Comparison of ENCODE assay signal across 8 cellular contexts in genomic region chr12:91577586-91578539, GRCh38.
DNase-seq lines count a peak whose midpoint lies in the region; ATAC-seq and TF ChIP-seq lines count a peak whose summit lies in the region.

No MANE protein-coding gene starts in this region.

- H3K4me1 ChIP-seq in breast epithelium: no peaks in the 10 kb centered on the region
- no peaks in the 10 kb centered on the region for H3K4me1 ChIP-seq in transverse colon

- peak overlapping the region; percentile 35 for H3K4me3 Mint-ChIP-seq in activated CD4-positive, alpha-beta T cell treated with anti-CD3 and anti-CD28 coated beads for 36 hours

- CTCF ChIA-PET in activated CD4-positive, alpha-beta T cell treated with anti-CD3 and anti-CD28 coated beads for 36 hours (lab: Charles Lee): interaction anchor here (0.7 to 2.2 kb wide), 11 partner anchors 9 to 299 kb away, joined by 3 to 14 read pairs (median 4); no protein-coding TSS in a partner anchor

- ATAC-seq in activated CD4-positive, alpha-beta T cell treated with anti-CD3 and anti-CD28 coated beads for 36 hours: peak; percentile 47
- ATAC-seq in HG02610 (IDR thresholded peaks at IDR 0.05; ENCODE audit: unreplicated experiment): peak; percentile 59

- TF ChIP-seq POLR2A in breast epithelium (IDR thresholded peaks at IDR 0.05) (no peak), transverse colon (IDR thresholded peaks at IDR 0.05) (no peak)

- in situ Hi-C loops in transverse colon (cut with MboI; ENCODE audit: low pct_ligation_motif_present in 1 of 4, low pct_unique_long_range_greater_than_20kb in 1 of 4, low sequenced_read_pairs in 3 of 4): no loop called here

- intact Hi-C loops in activated CD4-positive, alpha-beta T cell treated with anti-CD3 and anti-CD28 coated beads for 36 hours (cut with DNase I, micrococcal nuclease): loop anchor here (2.0 to 5.0 kb wide), 5 partner anchors 196 to 1074 kb away; no protein-coding TSS in a partner anchor
- intact Hi-C loops in breast epithelium (cut with DNase I; ENCODE audit: low total_unique reads): no loop called here
- intact Hi-C loops in transverse colon (cut with DNase I; ENCODE audit: low total_unique reads): no loop called here

- H3K27ac ChIP-seq in breast epithelium (no peak overlapping the region), transverse colon (peak overlapping the region in 2 of 4 donors; percentile 13 to 39)

- no peaks in the 10 kb centered on the region for H3K9me3 Mint-ChIP-seq in activated CD4-positive, alpha-beta T cell treated with anti-CD3 and anti-CD28 coated beads for 36 hours (ENCODE audit: low read depth)

- H3K36me3 Mint-ChIP-seq in activated CD4-positive, alpha-beta T cell treated with anti-CD3 and anti-CD28 coated beads for 36 hours (ENCODE audit: low read depth): no peaks in the 10 kb centered on the region

- H3K4me3 ChIP-seq in breast epithelium (peak overlapping the region in 2 of 3 donors; percentile 1 to 50), transverse colon (peak overlapping the region in 2 of 4 donors; percentile 20 to 27)

- peak in 2 of 3 donors; percentile 66 to 70 for TF ChIP-seq CTCF in breast epithelium (IDR thresholded peaks at IDR 0.05)
- peak; percentile 68 to 76 (median 73) for TF ChIP-seq CTCF in transverse colon (IDR thresholded peaks at IDR 0.05)

- H3K27me3 ChIP-seq in breast epithelium: no peaks in the 10 kb centered on the region
- no peaks in the 10 kb centered on the region for H3K27me3 ChIP-seq in transverse colon

- TF ChIP-seq EP300 in transverse colon (IDR thresholded peaks at IDR 0.05; ENCODE audit: low read depth): no peak

- no peaks in the 10 kb centered on the region for H3K36me3 ChIP-seq in breast epithelium
- no peaks in the 10 kb centered on the region for H3K36me3 ChIP-seq in transverse colon

- POLR2A ChIA-PET in activated CD4-positive, alpha-beta T cell treated with anti-CD3 and anti-CD28 coated beads for 36 hours (lab: Charles Lee): no interaction called here

- 9 to 24% methylated on average over 7 of the region's 7 CpGs for WGBS in transverse colon (ENCODE audit: low coverage in 1 of 2), 2 donors

- no peak for DNase-seq in activated CD4-positive, alpha-beta T cell treated with anti-CD3 and anti-CD28 coated beads for 36 hours
- DNase-seq in activated CD4-positive, alpha-beta T cell treated with anti-CD3 and anti-CD28 coated beads for 1 hour: no peak
- DNase-seq in NCI-H748 (lab: John Stamatoyannopoulos, UW; ENCODE audit: unreplicated experiment): peak; percentile 48
- no peak for DNase-seq in breast epithelium (ENCODE audit: low spot score in 2 of 2)
- DNase-seq in kidney glomerular epithelial cell (lab: John Stamatoyannopoulos, UW): peak; percentile 30
- no peak for DNase-seq in transverse colon
- no peak for DNase-seq in effector CD8-positive, alpha-beta T cell (lab: John Stamatoyannopoulos, UW)

- peaks cover 8% of the 10 kb centered on the region for H3K4me1 Mint-ChIP-seq in activated CD4-positive, alpha-beta T cell treated with anti-CD3 and anti-CD28 coated beads for 36 hours

- H3K9me3 ChIP-seq in breast epithelium (no peaks in the 10 kb centered on the region), transverse colon (no peaks in the 10 kb centered on the region)

- H3K27me3 Mint-ChIP-seq in activated CD4-positive, alpha-beta T cell treated with anti-CD3 and anti-CD28 coated beads for 36 hours: no peaks in the 10 kb centered on the region

- H3K27ac Mint-ChIP-seq in activated CD4-positive, alpha-beta T cell treated with anti-CD3 and anti-CD28 coated beads for 36 hours: peak overlapping the region; percentile 32

Comparison
In these comparisons a context has a peak if more than half of its experiments do, and no peak if none do; other contexts are left out.
1. DNase-seq: peak in NCI-H748 (single experiment) and kidney glomerular epithelial cell (single experiment); none in activated CD4-positive, alpha-beta T cell treated with anti-CD3 and anti-CD28 coated beads for 36 hours (single experiment), activated CD4-positive, alpha-beta T cell treated with anti-CD3 and anti-CD28 coated beads for 1 hour (single experiment), breast epithelium (0 of 2), transverse colon (single experiment) and effector CD8-positive, alpha-beta T cell (single experiment).
2. intact Hi-C loops: an anchor here in activated CD4-positive, alpha-beta T cell treated with anti-CD3 and anti-CD28 coated beads for 36 hours (2.0 to 5.0 kb wide); none called in breast epithelium and transverse colon.